In the genomic region with DNA sequence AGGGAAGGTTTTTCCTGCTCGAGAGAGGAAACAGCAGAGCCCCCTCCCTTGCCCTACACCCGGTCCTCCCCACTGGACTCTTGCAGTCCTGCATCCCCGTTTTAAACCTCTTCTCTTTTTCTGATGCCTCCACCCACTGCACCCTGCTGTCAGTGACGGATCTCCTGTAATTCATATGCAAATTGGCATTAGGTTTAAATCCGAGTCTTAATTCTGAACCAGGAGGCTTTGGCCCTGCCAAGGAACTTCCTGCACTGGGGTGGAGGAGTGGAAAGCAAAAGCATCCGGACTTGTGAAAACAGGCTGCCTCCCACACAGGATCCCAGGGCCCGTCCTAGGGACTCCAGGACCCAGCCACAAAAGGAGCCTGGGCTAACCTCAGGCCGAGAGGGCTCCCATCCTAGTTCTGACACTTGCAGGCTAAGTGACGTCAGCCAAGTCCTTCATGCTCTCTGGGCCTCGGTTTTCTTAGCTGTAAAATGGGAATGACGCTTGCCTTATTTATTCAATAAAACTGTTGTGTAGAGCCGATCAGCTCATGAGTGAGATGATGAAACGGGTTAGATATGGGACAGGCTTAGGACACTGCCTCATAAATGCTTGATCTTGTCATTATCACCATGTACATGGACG, we compare ENCODE assay signal across 17 cellular contexts.
DNase-seq lines count a peak whose midpoint lies in the region; ATAC-seq and TF ChIP-seq lines count a peak whose summit lies in the region.
"Had no signal": no experiment of that assay in that cellular context is flagged by ENCODE, and none has a peak within 500 bp of the region (broad histone marks: within the 10 kb centered on the region; RNA-seq: fewer than 3 reads in every experiment).

No MANE protein-coding gene starts in this region.

- H3K9me3 ChIP-seq in NT2/D1 (ENCODE audit: insufficient read depth, low read length) (peaks cover 11% of the 10 kb centered on the region; the same call in 1 of the 2 replicates), ascending aorta (no peaks in the 10 kb centered on the region)

- peaks cover 4% of the 10 kb centered on the region for H3K4me1 Mint-ChIP-seq in activated naive CD4-positive, alpha-beta T cell treated with anti-CD3 and anti-CD28 coated beads, Interleukin-2, amount 50 U/mL, for 24 hours
- H3K4me1 Mint-ChIP-seq in activated naive CD4-positive, alpha-beta T cell treated with anti-CD3 and anti-CD28 coated beads for 36 hours (ENCODE audit: low read depth), result no peaks in the 10 kb centered on the region

- H3K27ac ChIP-seq in ascending aorta, result no peak overlapping the region
- H3K27ac ChIP-seq: BLaER1 treated with 17β-estradiol and CSF1 and Interleukin-3, amounts not matched to agents 10 nM and 100 nM had no signal

- no peaks in the 10 kb centered on the region for H3K27me3 Mint-ChIP-seq in activated naive CD4-positive, alpha-beta T cell treated with anti-CD3 and anti-CD28 coated beads, Interleukin-2, amount 50 U/mL, for 24 hours
- no peaks in the 10 kb centered on the region for H3K27me3 Mint-ChIP-seq in activated naive CD4-positive, alpha-beta T cell treated with anti-CD3 and anti-CD28 coated beads for 36 hours (ENCODE audit: low read depth)

- H3K9me3 Mint-ChIP-seq in activated naive CD4-positive, alpha-beta T cell treated with anti-CD3 and anti-CD28 coated beads, Interleukin-2, amount 50 U/mL, for 24 hours, result peaks cover 4% of the 10 kb centered on the region
- peaks cover 12% of the 10 kb centered on the region for H3K9me3 Mint-ChIP-seq in activated naive CD4-positive, alpha-beta T cell treated with anti-CD3 and anti-CD28 coated beads for 36 hours

- intact Hi-C loops in activated naive CD4-positive, alpha-beta T cell treated with anti-CD3 and anti-CD28 coated beads for 36 hours (cut with micrococcal nuclease), result no loop called here
- intact Hi-C loops in sciatic nerve (cut with DNase I), result no loop called here
- intact Hi-C loops in ascending aorta (cut with DNase I), result no loop called here

- H3K4me3 ChIP-seq in NT2/D1 (ENCODE audit: insufficient read length, low read depth) (no peak overlapping the region), ascending aorta (no peak overlapping the region)
- H3K4me3 ChIP-seq: BLaER1 treated with 17β-estradiol and CSF1 and Interleukin-3, amounts not matched to agents 10 nM and 100 nM had no signal

- no peak overlapping the region for H3K4me3 Mint-ChIP-seq in activated naive CD4-positive, alpha-beta T cell treated with anti-CD3 and anti-CD28 coated beads, Interleukin-2, amount 50 U/mL, for 24 hours
- H3K4me3 Mint-ChIP-seq in activated naive CD4-positive, alpha-beta T cell treated with anti-CD3 and anti-CD28 coated beads for 36 hours, result no peak overlapping the region

- ATAC-seq in sciatic nerve (no peak), GM18858 (IDR thresholded peaks at IDR 0.05; ENCODE audit: unreplicated experiment) (no peak), HG02610 (IDR thresholded peaks at IDR 0.05; ENCODE audit: unreplicated experiment) (no peak)
- ATAC-seq: HCT116, Panc1 had no signal

- peaks cover 4% of the 10 kb centered on the region for H3K4me1 ChIP-seq in NT2/D1 (ENCODE audit: insufficient read depth, insufficient read length)
- H3K4me1 ChIP-seq in ascending aorta, result no peaks in the 10 kb centered on the region
- H3K4me1 ChIP-seq: BLaER1 treated with 17β-estradiol and CSF1 and Interleukin-3, amounts not matched to agents 10 nM and 100 nM had no signal

- CTCF ChIA-PET in activated naive CD4-positive, alpha-beta T cell treated with anti-CD3 and anti-CD28 coated beads for 36 hours (lab: Charles Lee), result interaction anchor here (0.6 kb wide), 1 partner anchor 28 kb away, joined by 3 read pairs; no protein-coding TSS in a partner anchor

- no peak for TF ChIP-seq CTCF in ascending aorta (IDR thresholded peaks at IDR 0.05)

- H3K27me3 ChIP-seq in NT2/D1 (ENCODE audit: insufficient read depth, insufficient read length), result peaks cover 25% of the 10 kb centered on the region
- no peaks in the 10 kb centered on the region for H3K27me3 ChIP-seq in ascending aorta
- H3K27me3 ChIP-seq: BLaER1 treated with 17β-estradiol and CSF1 and Interleukin-3, amounts not matched to agents 10 nM and 100 nM had no signal

- no peak for DNase-seq in activated naive CD4-positive, alpha-beta T cell treated with anti-CD3 and anti-CD28 coated beads for 36 hours
- DNase-seq in NT2/D1 (ENCODE audit: low read depth, low spot score) (peak; percentile 59), iPS-NIHi11 (ENCODE audit: low spot score) (peak; percentile 57), sciatic nerve (ENCODE audit: low spot score) (peak; percentile 21), ascending aorta (ENCODE audit: low spot score in 2 of 2) (no peak)
- DNase-seq: DND-41, KG1, NCI-H1436 treated with DMSO at 0.1 percent for 48 hours, NCI-H2029 treated with DMSO at 0.1 percent for 48 hours, NCI-H2171 treated with DMSO at 0.1 percent for 48 hours, NCI-H774 had no signal

- H3K27ac Mint-ChIP-seq in activated naive CD4-positive, alpha-beta T cell treated with anti-CD3 and anti-CD28 coated beads, Interleukin-2, amount 50 U/mL, for 24 hours, result peak overlapping the region; percentile 59
- no peak overlapping the region for H3K27ac Mint-ChIP-seq in activated naive CD4-positive, alpha-beta T cell treated with anti-CD3 and anti-CD28 coated beads for 36 hours

- no peaks in the 10 kb centered on the region for H3K36me3 Mint-ChIP-seq in activated naive CD4-positive, alpha-beta T cell treated with anti-CD3 and anti-CD28 coated beads, Interleukin-2, amount 50 U/mL, for 24 hours
- H3K36me3 Mint-ChIP-seq in activated naive CD4-positive, alpha-beta T cell treated with anti-CD3 and anti-CD28 coated beads for 36 hours (ENCODE audit: low read depth), result no peaks in the 10 kb centered on the region

- H3K36me3 ChIP-seq in NT2/D1 (ENCODE audit: insufficient read depth, insufficient read length, low read length) (no peaks in the 10 kb centered on the region), ascending aorta (no peaks in the 10 kb centered on the region)
- H3K36me3 ChIP-seq: BLaER1 treated with 17β-estradiol and CSF1 and Interleukin-3, amounts not matched to agents 10 nM and 100 nM had no signal

- no peak overlapping the region for H3K9ac ChIP-seq in NT2/D1 (ENCODE audit: insufficient read length, low read depth)
- H3K9ac ChIP-seq: BLaER1 treated with 17β-estradiol and CSF1 and Interleukin-3, amounts not matched to agents 10 nM and 100 nM had no signal

Comparison
In these comparisons a context has a peak if more than half of its experiments do, and no peak if none do; other contexts are left out.
1. DNase-seq: peak in NT2/D1 (single experiment), iPS-NIHi11 (single experiment) and sciatic nerve (single experiment); none in activated naive CD4-positive, alpha-beta T cell treated with anti-CD3 and anti-CD28 coated beads for 36 hours (single experiment) and ascending aorta (0 of 2).